In genomic region chr11:88680806-88681205, GRCh38 we compare ENCODE assay signal across 17 cellular contexts.
DNase-seq lines count a peak whose midpoint lies in the region; ATAC-seq and TF ChIP-seq lines count a peak whose summit lies in the region.
"Had no signal": no experiment of that assay in that cellular context is flagged by ENCODE, and none has a peak within 500 bp of the region (broad histone marks: within the 10 kb centered on the region; RNA-seq: fewer than 3 reads in every experiment).

No MANE protein-coding gene starts in this region.

- H3K4me2 ChIP-seq in GM23248 (ENCODE audit: unreplicated experiment) (peak overlapping the region; percentile 3), PC-3 (ENCODE audit: low read length) (no peak overlapping the region)

- peak; percentile 69 for ATAC-seq in PC-3
- ATAC-seq in esophagus mucosa = peak; percentile 65
- ATAC-seq in mucosa of descending colon = no peak
- ATAC-seq: activated CD8-positive, alpha-beta T cell treated with anti-CD3 and anti-CD28 coated beads for 36 hours; left ventricle myocardium superior; right lobe of liver had no signal

- H3K36me3 ChIP-seq in GM23248 (ENCODE audit: low read depth) (no peaks in the 10 kb centered on the region), PC-3 (ENCODE audit: low read depth, low read length) (no peaks in the 10 kb centered on the region), mucosa of descending colon (ENCODE audit: low read depth) (no peaks in the 10 kb centered on the region)
- no peaks in the 10 kb centered on the region for H3K36me3 ChIP-seq in effector memory CD4-positive, alpha-beta T cell (ENCODE audit: control insufficient read depth, insufficient read depth, low read length)
- H3K36me3 ChIP-seq: right lobe of liver, uterus had no signal

- H3K4me3 ChIP-seq in AG10803 (ENCODE audit: low read length) (no peak overlapping the region), GM23248 (no peak overlapping the region), PC-3 (ENCODE audit: low read length) (no peak overlapping the region), mucosa of descending colon (no peak overlapping the region)
- H3K4me3 ChIP-seq in effector memory CD4-positive, alpha-beta T cell (ENCODE audit: insufficient read depth, low read depth, low read length, poor library complexity, severe bottlenecking) = no peak overlapping the region
- H3K4me3 ChIP-seq: right lobe of liver, uterus had no signal

- H3F3A ChIP-seq in GM23248 (ENCODE audit: insufficient read depth) = no peaks in the 10 kb centered on the region
- H3F3A ChIP-seq in PC-3 (ENCODE audit: low read length, unreplicated experiment) = no peaks in the 10 kb centered on the region

- peaks cover 5% of the 10 kb centered on the region; the same call in 1 of the 2 replicates for H3K4me1 ChIP-seq in GM23248 (ENCODE audit: insufficient read depth)
- no peaks in the 10 kb centered on the region for H3K4me1 ChIP-seq in PC-3 (ENCODE audit: insufficient read depth, low read length)
- H3K4me1 ChIP-seq in effector memory CD4-positive, alpha-beta T cell (ENCODE audit: control insufficient read depth, insufficient read depth, low read length, poor library complexity, severe bottlenecking) = no peaks in the 10 kb centered on the region
- no peaks in the 10 kb centered on the region for H3K4me1 ChIP-seq in mucosa of descending colon (ENCODE audit: low read depth)
- H3K4me1 ChIP-seq: right lobe of liver, uterus had no signal

- H3K79me2 ChIP-seq in GM23248 (ENCODE audit: insufficient read depth) = no peaks in the 10 kb centered on the region
- no peaks in the 10 kb centered on the region for H3K79me2 ChIP-seq in PC-3 (ENCODE audit: low read length)

- TF ChIP-seq CTCF in AG10803 (conservative IDR thresholded peaks at IDR 0.05; ENCODE audit: low read length) (no peak), PC-3 (conservative IDR thresholded peaks at IDR 0.05; ENCODE audit: low read depth, low read length) (no peak), mucosa of descending colon (IDR thresholded peaks at IDR 0.05) (no peak)

- H3K9ac ChIP-seq in GM23248 (no peak overlapping the region), PC-3 (ENCODE audit: low read length) (no peak overlapping the region)

- H2AFZ ChIP-seq in GM23248 (no peak overlapping the region), PC-3 (ENCODE audit: low read length) (no peak overlapping the region)

- in situ Hi-C loops in GM23248 (cut with MboI) = no loop called here

- WGBS in GM23248 (ENCODE audit: low coverage in 1 of 2, low lambda C conversion rate in 2 of 2, missing lambda C conversion rate in 2 of 2), 2 experiments = 90 to 100% methylated on average over 1 of the region's 1 CpG

- DNase-seq in AG10803 (ENCODE audit: low read depth) = peak; percentile 12
- peak; percentile 47 for DNase-seq in GM23248
- DNase-seq in PC-3 = peak; percentile 43
- no peak for DNase-seq in central memory CD4-positive, alpha-beta T cell
- DNase-seq in effector memory CD4-positive, alpha-beta T cell = no peak
- no peak for DNase-seq in DMS 273 (lab: John Stamatoyannopoulos, UW; ENCODE audit: unreplicated experiment)
- DNase-seq in mucosa of descending colon = no peak
- DNase-seq: activated CD8-positive, alpha-beta T cell treated with anti-CD3 and anti-CD28 coated beads for 36 hours; CD8-positive, alpha-beta memory T cell; cerebellar nuclear complex; endodermal cell; left ventricle myocardium superior; NCI-H2171; right lobe of liver; T-helper 1 cell; uterus had no signal

- no peak overlapping the region for H3K27ac ChIP-seq in GM23248
- no peak overlapping the region for H3K27ac ChIP-seq in PC-3 (ENCODE audit: low read length)
- H3K27ac ChIP-seq in effector memory CD4-positive, alpha-beta T cell (ENCODE audit: insufficient read depth, low read length, poor library complexity, severe bottlenecking) = no peak overlapping the region
- H3K27ac ChIP-seq: right lobe of liver, uterus had no signal

- intact Hi-C loops in PC-3 (cut with micrococcal nuclease) (loop anchor here (10.0 kb wide), 1 partner anchor 444 kb away; no protein-coding TSS in a partner anchor), mucosa of descending colon (cut with DNase I, micrococcal nuclease) (no loop called here)

- BruUV-seq in PC-3 (replicated peaks; lab: Mats Ljungman, UMichigan) = no TSS peak

- POLR2A ChIA-PET in PC-3 (lab: Charles Lee; ENCODE audit: unreplicated experiment) = interaction anchor here (0.6 kb wide), 1 partner anchor 129 kb away, joined by 4 read pairs; no protein-coding TSS in a partner anchor

- H3K9me2 ChIP-seq in GM23248 (ENCODE audit: insufficient read depth) (no peaks in the 10 kb centered on the region), PC-3 (replicated peaks; ENCODE audit: low read length) (no peaks in the 10 kb centered on the region)

- CTCF ChIA-PET in PC-3 (lab: Charles Lee) = no interaction called here

- no peaks in the 10 kb centered on the region for H3K9me3 ChIP-seq in GM23248 (ENCODE audit: low read depth)
- H3K9me3 ChIP-seq in PC-3 (ENCODE audit: low read length) = no peaks in the 10 kb centered on the region
- H3K9me3 ChIP-seq in effector memory CD4-positive, alpha-beta T cell (ENCODE audit: control insufficient read depth, low read length) = no peaks in the 10 kb centered on the region
- H3K9me3 ChIP-seq in mucosa of descending colon = peaks cover 6% of the 10 kb centered on the region
- H3K9me3 ChIP-seq: right lobe of liver, uterus had no signal

- no peaks in the 10 kb centered on the region for H3K27me3 ChIP-seq in GM23248 (replicated peaks; ENCODE audit: insufficient read depth)
- no peaks in the 10 kb centered on the region for H3K27me3 ChIP-seq in PC-3 (ENCODE audit: low read length)
- no peaks in the 10 kb centered on the region for H3K27me3 ChIP-seq in effector memory CD4-positive, alpha-beta T cell (replicated peaks; ENCODE audit: control insufficient read depth, insufficient read depth, low read length, poor library complexity, severe bottlenecking)
- H3K27me3 ChIP-seq: right lobe of liver, uterus had no signal

- H4K20me1 ChIP-seq in GM23248 (ENCODE audit: insufficient read depth) (no peaks in the 10 kb centered on the region), PC-3 (ENCODE audit: low read length) (no peaks in the 10 kb centered on the region)

Comparison
In these comparisons a context has a peak if more than half of its experiments do, and no peak if none do; other contexts are left out.
1. DNase-seq: peak in AG10803 (single experiment), GM23248 (single experiment) and PC-3 (single experiment); none in central memory CD4-positive, alpha-beta T cell (single experiment), effector memory CD4-positive, alpha-beta T cell (0 of 3), DMS 273 (single experiment) and mucosa of descending colon (0 of 3).